8 cellular contexts compared by ENCODE assay signal in the genomic region with DNA sequence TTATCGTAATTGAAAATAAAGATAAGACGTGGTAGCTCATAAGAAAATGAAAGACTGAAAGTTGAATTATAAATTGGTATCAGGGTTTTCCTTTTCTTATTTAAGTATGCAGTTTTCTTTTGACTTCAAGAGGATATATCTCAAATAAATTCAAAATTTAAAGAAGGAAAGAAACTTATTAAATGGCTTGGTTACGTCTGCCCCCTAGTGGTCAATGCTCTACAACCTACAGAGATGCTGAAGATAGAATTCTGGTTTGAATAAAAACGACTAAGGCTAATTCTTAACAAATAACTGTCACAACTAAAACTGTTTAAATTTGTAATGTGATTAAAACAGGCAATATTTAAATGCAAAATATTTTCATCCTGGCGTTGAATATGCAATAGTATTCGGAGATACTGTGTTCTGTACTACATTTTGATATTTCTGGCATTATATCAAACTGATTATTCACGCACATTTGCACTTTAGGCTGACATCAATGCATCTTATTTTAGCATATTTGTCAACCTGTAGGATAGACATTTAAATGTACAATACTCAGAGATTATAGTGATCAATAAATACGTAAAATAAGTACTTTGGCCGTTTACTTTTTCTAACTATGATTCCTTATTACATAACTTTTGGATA.
DNase-seq lines count a peak whose midpoint lies in the region; ATAC-seq and TF ChIP-seq lines count a peak whose summit lies in the region.

No MANE protein-coding gene starts in this region.

- POLR2A ChIA-PET in HEK293 (lab: Yijun Ruan, JAX) = no interaction called here

- no peaks in the 10 kb centered on the region for H3K4me1 ChIP-seq in HEK293 (ENCODE audit: control insufficient read depth, insufficient read depth, low read length)

- DNase-seq in DMS53 (lab: John Stamatoyannopoulos, UW) (peak; percentile 85), NCI-H82 (lab: John Stamatoyannopoulos, UW) (peak; percentile 88), globus pallidus (ENCODE audit: low spot score) (peak; percentile 63), putamen (ENCODE audit: low spot score) (peak; percentile 62)
- DNase-seq in activated gamma-delta T cell treated with anti-CD3 and anti-CD28 coated beads, Interleukin-2, amount 50 U/mL, for 16 hours (ENCODE audit: low read depth) = peak; percentile 30

- H3K27ac ChIP-seq in HEK293 (ENCODE audit: extremely low read depth, low read depth, low read length) = no peak overlapping the region

- ATAC-seq in HG02973 (IDR thresholded peaks at IDR 0.05; ENCODE audit: unreplicated experiment) = no peak
- ATAC-seq in HG02763 (IDR thresholded peaks at IDR 0.05; ENCODE audit: unreplicated experiment) = no peak

- no peaks in the 10 kb centered on the region for H3K36me3 ChIP-seq in HEK293 (ENCODE audit: control insufficient read depth in 2 of 2, insufficient read depth in 1 of 2, low read length in 2 of 2)

- no peak overlapping the region for H3K4me3 ChIP-seq in HEK293 (ENCODE audit: low read depth, low read length)

- no peaks in the 10 kb centered on the region for H3K9me3 ChIP-seq in HEK293 (ENCODE audit: control insufficient read depth, insufficient read depth, low read depth, low read length)

- no peak for TF ChIP-seq CTCF in HEK293 (tag by site-specific recombination; IDR thresholded peaks at IDR 0.05)

- CTCF ChIA-PET in HEK293 (lab: Yijun Ruan, JAX) = interaction anchor here (0.6 to 2.2 kb wide), 16 partner anchors 19 to 583 kb away, joined by 3 to 14 read pairs (median 4); a partner anchor contains a TSS

TF ChIP-seq in HEK293, 187 proteins besides CTCF, POLR2A, EP300 and RAD21:
- TF ChIP-seq ZNF654 (tag by site-specific recombination; IDR thresholded peaks at IDR 0.05; ENCODE audit: low read depth) (peak; percentile 71), ZNF274 (IDR thresholded peaks at IDR 0.05; ENCODE audit: low read length) (no peak), ZNF274 (tag by site-specific recombination; IDR thresholded peaks at IDR 0.05; ENCODE audit: borderline replicate concordance) (no peak)
- TF ChIP-seq, protein P1, sequence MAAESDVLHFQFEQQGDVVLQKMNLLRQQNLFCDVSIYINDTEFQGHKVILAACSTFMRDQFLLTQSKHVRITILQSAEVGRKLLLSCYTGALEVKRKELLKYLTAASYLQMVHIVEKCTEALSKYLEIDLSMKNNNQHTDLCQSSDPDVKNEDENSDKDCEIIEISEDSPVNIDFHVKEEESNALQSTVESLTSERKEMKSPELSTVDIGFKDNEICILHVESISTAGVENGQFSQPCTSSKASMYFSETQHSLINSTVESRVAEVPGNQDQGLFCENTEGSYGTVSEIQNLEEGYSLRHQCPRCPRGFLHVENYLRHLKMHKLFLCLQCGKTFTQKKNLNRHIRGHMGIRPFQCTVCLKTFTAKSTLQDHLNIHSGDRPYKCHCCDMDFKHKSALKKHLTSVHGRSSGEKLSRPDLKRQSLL (tag by site-specific recombination; IDR thresholded peaks at IDR 0.05) = no peak

Comparison
In these comparisons a context has a peak if more than half of its experiments do, and no peak if none do; other contexts are left out.
1. DNase-seq: peak in every context shown above with its lines; median percentile 88 in NCI-H82; 85 in DMS53; 63 in globus pallidus; 62 in putamen; 30 in activated gamma-delta T cell treated with anti-CD3 and anti-CD28 coated beads, Interleukin-2, amount 50 U/mL, for 16 hours.